Comparison of ENCODE assay signal across 7 cellular contexts in the genomic region with DNA sequence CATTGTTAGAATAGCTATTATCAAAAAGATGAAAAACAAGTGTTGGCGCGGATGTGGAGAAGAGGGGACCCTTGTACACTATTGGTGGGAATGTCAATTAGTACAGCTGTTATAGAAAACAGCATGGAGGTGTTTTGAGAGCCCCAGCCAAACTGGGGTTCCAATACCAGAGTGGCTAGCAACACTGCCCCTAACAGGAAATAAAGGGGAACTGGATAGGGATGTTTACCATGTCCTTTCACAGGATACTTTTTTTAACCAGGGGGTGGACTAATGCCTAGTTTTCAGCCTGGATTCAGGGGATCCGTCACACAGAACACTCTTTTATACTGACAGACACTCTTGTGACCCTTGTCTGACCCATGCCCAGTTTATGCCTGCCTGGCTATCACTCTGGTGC. TPM values are rescaled to one million over a fixed set of nuclear protein-coding genes. Genes with fewer than 3 reads are reported as not detected.
DNase-seq lines count a peak whose midpoint lies in the region; ATAC-seq and TF ChIP-seq lines count a peak whose summit lies in the region.
"Had no signal": no experiment of that assay in that cellular context is flagged by ENCODE, and none has a peak within 500 bp of the region (broad histone marks: within the 10 kb centered on the region; RNA-seq: fewer than 3 reads in every experiment).

No MANE protein-coding gene starts in this region.

- CTCF ChIA-PET in activated CD4-positive, alpha-beta T cell treated with anti-CD3 and anti-CD28 coated beads for 36 hours (lab: Charles Lee): interaction anchor here (0.7 to 8.4 kb wide), 4 partner anchors 16 to 43 kb away, joined by 3 to 62 read pairs (median 12); no protein-coding TSS in a partner anchor

- ATAC-seq in activated CD4-positive, alpha-beta T cell treated with anti-CD3 and anti-CD28 coated beads for 36 hours: peak; percentile 30
- ATAC-seq in GM21529 (IDR thresholded peaks at IDR 0.05; ENCODE audit: unreplicated experiment): no peak
- ATAC-seq: natural killer cell treated with Interleukin-12 subunit alpha and Interleukin-12 subunit beta and Interleukin-15 and Interleukin-18, amount 100 ng/mL, for 72 hours had no signal

- no peak overlapping the region for H3K4me3 ChIP-seq in retinal pigment epithelial cell (ENCODE audit: low read length)

- H3K4me1 Mint-ChIP-seq in activated CD4-positive, alpha-beta T cell treated with anti-CD3 and anti-CD28 coated beads for 36 hours: peaks cover 67% of the 10 kb centered on the region

- H3K4me3 Mint-ChIP-seq in activated CD4-positive, alpha-beta T cell treated with anti-CD3 and anti-CD28 coated beads for 36 hours: no peak overlapping the region
- H3K4me3 Mint-ChIP-seq: natural killer cell treated with Interleukin-12 subunit alpha and Interleukin-12 subunit beta and Interleukin-15 and Interleukin-18, amount 100 ng/mL, for 72 hours had no signal

- peak overlapping the region; percentile 35 for H3K27ac Mint-ChIP-seq in activated CD4-positive, alpha-beta T cell treated with anti-CD3 and anti-CD28 coated beads for 36 hours
- H3K27ac Mint-ChIP-seq: natural killer cell treated with Interleukin-12 subunit alpha and Interleukin-12 subunit beta and Interleukin-15 and Interleukin-18, amount 100 ng/mL, for 72 hours had no signal

- POLR2A ChIA-PET in activated CD4-positive, alpha-beta T cell treated with anti-CD3 and anti-CD28 coated beads for 36 hours (lab: Charles Lee): no interaction called here

- H3K9me3 Mint-ChIP-seq in activated CD4-positive, alpha-beta T cell treated with anti-CD3 and anti-CD28 coated beads for 36 hours (ENCODE audit: low read depth): peaks cover 11% of the 10 kb centered on the region
- H3K9me3 Mint-ChIP-seq: natural killer cell treated with Interleukin-12 subunit alpha and Interleukin-12 subunit beta and Interleukin-15 and Interleukin-18, amount 100 ng/mL, for 72 hours had no signal

- no peak for DNase-seq in activated CD4-positive, alpha-beta T cell treated with anti-CD3 and anti-CD28 coated beads for 36 hours
- DNase-seq in activated CD4-positive, alpha-beta T cell treated with anti-CD3 and anti-CD28 coated beads, Interleukin-2, amount 50 U/mL, for 1 hour: no peak
- no peak for DNase-seq in retinal pigment epithelial cell (ENCODE audit: low read depth)
- DNase-seq: NCI-H1436 treated with DMSO at 0.1 percent for 48 hours had no signal

- peak; percentile 21 for TF ChIP-seq CTCF in retinal pigment epithelial cell (conservative IDR thresholded peaks at IDR 0.05; ENCODE audit: low read depth, low read length)

- peaks cover 20% of the 10 kb centered on the region for H3K36me3 Mint-ChIP-seq in activated CD4-positive, alpha-beta T cell treated with anti-CD3 and anti-CD28 coated beads for 36 hours (ENCODE audit: low read depth)

- no peaks in the 10 kb centered on the region for H3K27me3 Mint-ChIP-seq in activated CD4-positive, alpha-beta T cell treated with anti-CD3 and anti-CD28 coated beads for 36 hours
- H3K27me3 Mint-ChIP-seq: natural killer cell treated with Interleukin-12 subunit alpha and Interleukin-12 subunit beta and Interleukin-15 and Interleukin-18, amount 100 ng/mL, for 72 hours had no signal

- intact Hi-C loops in activated CD4-positive, alpha-beta T cell treated with anti-CD3 and anti-CD28 coated beads for 36 hours (cut with DNase I, micrococcal nuclease): loop anchor here in 1 of 2 experiments (5.0 kb wide), 1 partner anchor 126 kb away; the partner anchor contains the start of gene ZYX

RNA-seq across cellular contexts. Expression of gene GSTK1, which starts 6.9 kb away (rescaled TPM):
- total RNA-seq in activated CD4-positive, alpha-beta T cell treated with anti-CD3 and anti-CD28 coated beads for 36 hours: 100 to 1,000 TPM; 176 to 219 TPM

RNA-seq across cellular contexts. Expression of gene TMEM139, which starts 28.4 kb away (rescaled TPM):
- 1 to 10 TPM; 1.2 to 2.3 TPM for total RNA-seq in activated CD4-positive, alpha-beta T cell treated with anti-CD3 and anti-CD28 coated beads for 36 hours
- total RNA-seq: natural killer cell treated with Interleukin-12 subunit alpha and Interleukin-12 subunit beta and Interleukin-15 and Interleukin-18, amount 100 ng/mL, for 72 hours; SK-MEL-5 had no signal

RNA-seq across cellular contexts. Expression of gene CASP2, which starts 31.8 kb away (rescaled TPM):
- total RNA-seq in activated CD4-positive, alpha-beta T cell treated with anti-CD3 and anti-CD28 coated beads for 36 hours: 100 to 1,000 TPM in 1 of 2 experiments, 10 to 100 TPM in 1; 91.1 to 106 TPM

RNA-seq across cellular contexts. Expression of gene TAS2R40, which starts 34.5 kb away (rescaled TPM):
- total RNA-seq in activated CD4-positive, alpha-beta T cell treated with anti-CD3 and anti-CD28 coated beads for 36 hours: not detected
- total RNA-seq: natural killer cell treated with Interleukin-12 subunit alpha and Interleukin-12 subunit beta and Interleukin-15 and Interleukin-18, amount 100 ng/mL, for 72 hours; SK-MEL-5 had no signal

RNA-seq across cellular contexts. Expression of gene CLCN1, which starts 59.6 kb away (rescaled TPM):
- total RNA-seq in activated CD4-positive, alpha-beta T cell treated with anti-CD3 and anti-CD28 coated beads for 36 hours: under 1 TPM; 0.07 to 0.09 TPM
- total RNA-seq: SK-MEL-5 had no signal
